8 cellular contexts compared by ENCODE assay signal in genomic region chr6:37210313-37210898, GRCh38. TPM values are rescaled to one million over a fixed set of nuclear protein-coding genes. Genes with fewer than 3 reads are reported as not detected.
DNase-seq lines count a peak whose midpoint lies in the region; ATAC-seq and FAIRE-seq lines count a peak whose summit lies in the region.

No MANE protein-coding gene starts in this region.

- peak overlapping the region; percentile 93 for H3K27ac Mint-ChIP-seq in activated CD8-positive, alpha-beta T cell treated with anti-CD3 and anti-CD28 coated beads, Interleukin-2, amount 10 ng/mL, durations not matched to agents 7 days and 5 days
- no peak overlapping the region for H3K27ac Mint-ChIP-seq in memory B cell

- no peaks in the 10 kb centered on the region for H3K36me3 Mint-ChIP-seq in activated CD8-positive, alpha-beta T cell treated with anti-CD3 and anti-CD28 coated beads, Interleukin-2, amount 10 ng/mL, durations not matched to agents 7 days and 5 days (ENCODE audit: low read depth)
- H3K36me3 Mint-ChIP-seq in memory B cell, result no peaks in the 10 kb centered on the region

- no peaks in the 10 kb centered on the region for H3K27me3 Mint-ChIP-seq in activated CD8-positive, alpha-beta T cell treated with anti-CD3 and anti-CD28 coated beads, Interleukin-2, amount 10 ng/mL, durations not matched to agents 7 days and 5 days (ENCODE audit: low read depth)
- peaks cover 3% of the 10 kb centered on the region for H3K27me3 Mint-ChIP-seq in memory B cell

- DNase-seq in Caki2 (ENCODE audit: low read depth), result peak; percentile 74
- peak; percentile 82 for DNase-seq in HTR-8/SVneo (ENCODE audit: insufficient read length, low spot score)
- DNase-seq in NK-92 treated with Interleukin-12 subunit alpha and Interleukin-12 subunit beta, amount 100 ng/mL, for 24 hours (lab: John Stamatoyannopoulos, UW), result peak; percentile 54
- DNase-seq in activated CD8-positive, alpha-beta T cell treated with anti-CD3 and anti-CD28 coated beads, Interleukin-2, amount 10 ng/mL, durations not matched to agents 7 days and 5 days, result peak; percentile 90
- peak; percentile 63 for DNase-seq in effector CD8-positive, alpha-beta T cell (lab: John Stamatoyannopoulos, UW)
- DNase-seq in memory B cell (ENCODE audit: low spot score in 2 of 2), result peak; percentile 78 to 80
- peak; percentile 63 for DNase-seq in stimulated activated CD8-positive, alpha-beta memory T cell treated with anti-CD3 and anti-CD28 coated beads, Interleukin-4, amount 100 ng/mL, for 24 hours (ENCODE audit: low read depth)

- CTCF ChIA-PET in activated CD8-positive, alpha-beta T cell treated with anti-CD3 and anti-CD28 coated beads, Interleukin-2, amount 10 ng/mL, durations not matched to agents 7 days and 5 days (lab: Charles Lee), result interaction anchor here (0.6 to 22.1 kb wide), 40 partner anchors 9 to 451 kb away, joined by 3 to 769 read pairs (median 5); partner anchors contain the start of genes C6orf89, FGD2 and PIM1

- POLR2A ChIA-PET in activated CD8-positive, alpha-beta T cell treated with anti-CD3 and anti-CD28 coated beads, Interleukin-2, amount 10 ng/mL, durations not matched to agents 7 days and 5 days (lab: Charles Lee), result interaction anchor here (1.2 to 15.8 kb wide), 12 partner anchors 20 to 192 kb away, joined by 3 to 351 read pairs (median 10); partner anchors contain the start of genes PIM1, TBC1D22B and TMEM217

- in situ Hi-C loops in Caki2 (cut with HindIII; ENCODE audit: low pct_unique_long_range_greater_than_20kb, low sequenced_read_pairs), result no loop called here

- ATAC-seq in activated CD8-positive, alpha-beta T cell treated with anti-CD3 and anti-CD28 coated beads, Interleukin-2, amount 10 ng/mL, durations not matched to agents 7 days and 5 days, result peak; percentile 41
- ATAC-seq in memory B cell (ENCODE audit: low read depth), result peak; percentile 74
- ATAC-seq in HG02852 (IDR thresholded peaks at IDR 0.05; ENCODE audit: unreplicated experiment), result no peak

- no peaks in the 10 kb centered on the region for H3K9me3 Mint-ChIP-seq in activated CD8-positive, alpha-beta T cell treated with anti-CD3 and anti-CD28 coated beads, Interleukin-2, amount 10 ng/mL, durations not matched to agents 7 days and 5 days (ENCODE audit: insufficient read depth)
- H3K9me3 Mint-ChIP-seq in memory B cell, result no peaks in the 10 kb centered on the region

- H3K4me3 Mint-ChIP-seq in activated CD8-positive, alpha-beta T cell treated with anti-CD3 and anti-CD28 coated beads, Interleukin-2, amount 10 ng/mL, durations not matched to agents 7 days and 5 days, result peak overlapping the region; percentile 39
- no peak overlapping the region for H3K4me3 Mint-ChIP-seq in memory B cell

- FAIRE-seq in HTR-8/SVneo (lab: Jason Lieb, UNC), result peak; percentile 69

- H3K4me1 Mint-ChIP-seq in activated CD8-positive, alpha-beta T cell treated with anti-CD3 and anti-CD28 coated beads, Interleukin-2, amount 10 ng/mL, durations not matched to agents 7 days and 5 days (ENCODE audit: low read depth), result peaks cover 57% of the 10 kb centered on the region
- H3K4me1 Mint-ChIP-seq in memory B cell, result peaks cover 16% of the 10 kb centered on the region

RNA-seq across cellular contexts. Expression of gene PIM1, which starts 40.5 kb away (rescaled TPM):
- 17.0 and 21.5 TPM in 2 replicates for total RNA-seq in Caki2 (2014; rRNA removed; shearing (Covaris generic); ENCODE audit: low replicate concordance)
- total RNA-seq in activated CD8-positive, alpha-beta T cell treated with anti-CD3 and anti-CD28 coated beads, Interleukin-2, amount 10 ng/mL, durations not matched to agents 7 days and 5 days, result 100 to 1,000 TPM; 432 to 449 TPM

RNA-seq across cellular contexts. Expression of gene TBC1D22B, which starts 47.2 kb away (rescaled TPM):
- 4.0 and 6.1 TPM in 2 replicates for total RNA-seq in Caki2 (2014; rRNA removed; shearing (Covaris generic); ENCODE audit: low replicate concordance)
- 10 to 100 TPM; 15.4 TPM for total RNA-seq in activated CD8-positive, alpha-beta T cell treated with anti-CD3 and anti-CD28 coated beads, Interleukin-2, amount 10 ng/mL, durations not matched to agents 7 days and 5 days

RNA-seq across cellular contexts. Expression of gene TMEM217, which starts 47.5 kb away (rescaled TPM):
- total RNA-seq in Caki2 (2014; rRNA removed; shearing (Covaris generic); ENCODE audit: low replicate concordance), result 0.74 TPM in 1 of 2 replicates, not detected in the other
- 1 to 10 TPM; 3.1 to 3.2 TPM for total RNA-seq in activated CD8-positive, alpha-beta T cell treated with anti-CD3 and anti-CD28 coated beads, Interleukin-2, amount 10 ng/mL, durations not matched to agents 7 days and 5 days

Comparison
In these comparisons a context has a peak if more than half of its experiments do, and no peak if none do; other contexts are left out.
1. RNA of gene PIM1, which starts 40.5 kb away (total RNA-seq): 432 to 449 TPM in activated CD8-positive, alpha-beta T cell treated with anti-CD3 and anti-CD28 coated beads, Interleukin-2, amount 10 ng/mL, durations not matched to agents 7 days and 5 days; 17.0 to 21.5 TPM in Caki2; every median in the first group is over 10 times any median in the second.
2. Peak in every context shown above with its lines, with median percentiles within 50 percentile points of each other: DNase-seq.